In the genomic region with DNA sequence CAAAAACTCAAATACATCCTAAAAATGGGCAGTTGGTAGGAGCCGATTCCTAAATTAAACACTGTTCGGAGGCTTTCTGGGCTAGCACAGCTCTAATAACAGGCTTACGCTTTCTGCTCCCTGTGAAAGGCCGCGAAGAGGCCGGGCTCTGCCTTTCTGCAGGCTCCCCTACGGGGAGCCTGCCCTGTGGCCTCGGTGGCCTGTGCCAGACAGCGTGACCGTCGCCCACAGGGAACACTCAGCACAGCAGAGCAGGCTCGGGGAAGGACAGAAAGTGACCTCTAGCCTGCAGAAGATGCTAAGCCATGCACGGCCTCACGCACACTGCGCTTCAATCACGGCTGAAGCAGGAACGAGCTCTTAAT, we compare ENCODE assay signal across 1 cellular context.
TF ChIP-seq lines count a peak whose summit lies in the region.

No MANE protein-coding gene starts in this region.

TF ChIP-seq in GM23338, 12 proteins besides CTCF, POLR2A, EP300 and RAD21 (continued from another document):
- TF ChIP-seq, protein P1, sequence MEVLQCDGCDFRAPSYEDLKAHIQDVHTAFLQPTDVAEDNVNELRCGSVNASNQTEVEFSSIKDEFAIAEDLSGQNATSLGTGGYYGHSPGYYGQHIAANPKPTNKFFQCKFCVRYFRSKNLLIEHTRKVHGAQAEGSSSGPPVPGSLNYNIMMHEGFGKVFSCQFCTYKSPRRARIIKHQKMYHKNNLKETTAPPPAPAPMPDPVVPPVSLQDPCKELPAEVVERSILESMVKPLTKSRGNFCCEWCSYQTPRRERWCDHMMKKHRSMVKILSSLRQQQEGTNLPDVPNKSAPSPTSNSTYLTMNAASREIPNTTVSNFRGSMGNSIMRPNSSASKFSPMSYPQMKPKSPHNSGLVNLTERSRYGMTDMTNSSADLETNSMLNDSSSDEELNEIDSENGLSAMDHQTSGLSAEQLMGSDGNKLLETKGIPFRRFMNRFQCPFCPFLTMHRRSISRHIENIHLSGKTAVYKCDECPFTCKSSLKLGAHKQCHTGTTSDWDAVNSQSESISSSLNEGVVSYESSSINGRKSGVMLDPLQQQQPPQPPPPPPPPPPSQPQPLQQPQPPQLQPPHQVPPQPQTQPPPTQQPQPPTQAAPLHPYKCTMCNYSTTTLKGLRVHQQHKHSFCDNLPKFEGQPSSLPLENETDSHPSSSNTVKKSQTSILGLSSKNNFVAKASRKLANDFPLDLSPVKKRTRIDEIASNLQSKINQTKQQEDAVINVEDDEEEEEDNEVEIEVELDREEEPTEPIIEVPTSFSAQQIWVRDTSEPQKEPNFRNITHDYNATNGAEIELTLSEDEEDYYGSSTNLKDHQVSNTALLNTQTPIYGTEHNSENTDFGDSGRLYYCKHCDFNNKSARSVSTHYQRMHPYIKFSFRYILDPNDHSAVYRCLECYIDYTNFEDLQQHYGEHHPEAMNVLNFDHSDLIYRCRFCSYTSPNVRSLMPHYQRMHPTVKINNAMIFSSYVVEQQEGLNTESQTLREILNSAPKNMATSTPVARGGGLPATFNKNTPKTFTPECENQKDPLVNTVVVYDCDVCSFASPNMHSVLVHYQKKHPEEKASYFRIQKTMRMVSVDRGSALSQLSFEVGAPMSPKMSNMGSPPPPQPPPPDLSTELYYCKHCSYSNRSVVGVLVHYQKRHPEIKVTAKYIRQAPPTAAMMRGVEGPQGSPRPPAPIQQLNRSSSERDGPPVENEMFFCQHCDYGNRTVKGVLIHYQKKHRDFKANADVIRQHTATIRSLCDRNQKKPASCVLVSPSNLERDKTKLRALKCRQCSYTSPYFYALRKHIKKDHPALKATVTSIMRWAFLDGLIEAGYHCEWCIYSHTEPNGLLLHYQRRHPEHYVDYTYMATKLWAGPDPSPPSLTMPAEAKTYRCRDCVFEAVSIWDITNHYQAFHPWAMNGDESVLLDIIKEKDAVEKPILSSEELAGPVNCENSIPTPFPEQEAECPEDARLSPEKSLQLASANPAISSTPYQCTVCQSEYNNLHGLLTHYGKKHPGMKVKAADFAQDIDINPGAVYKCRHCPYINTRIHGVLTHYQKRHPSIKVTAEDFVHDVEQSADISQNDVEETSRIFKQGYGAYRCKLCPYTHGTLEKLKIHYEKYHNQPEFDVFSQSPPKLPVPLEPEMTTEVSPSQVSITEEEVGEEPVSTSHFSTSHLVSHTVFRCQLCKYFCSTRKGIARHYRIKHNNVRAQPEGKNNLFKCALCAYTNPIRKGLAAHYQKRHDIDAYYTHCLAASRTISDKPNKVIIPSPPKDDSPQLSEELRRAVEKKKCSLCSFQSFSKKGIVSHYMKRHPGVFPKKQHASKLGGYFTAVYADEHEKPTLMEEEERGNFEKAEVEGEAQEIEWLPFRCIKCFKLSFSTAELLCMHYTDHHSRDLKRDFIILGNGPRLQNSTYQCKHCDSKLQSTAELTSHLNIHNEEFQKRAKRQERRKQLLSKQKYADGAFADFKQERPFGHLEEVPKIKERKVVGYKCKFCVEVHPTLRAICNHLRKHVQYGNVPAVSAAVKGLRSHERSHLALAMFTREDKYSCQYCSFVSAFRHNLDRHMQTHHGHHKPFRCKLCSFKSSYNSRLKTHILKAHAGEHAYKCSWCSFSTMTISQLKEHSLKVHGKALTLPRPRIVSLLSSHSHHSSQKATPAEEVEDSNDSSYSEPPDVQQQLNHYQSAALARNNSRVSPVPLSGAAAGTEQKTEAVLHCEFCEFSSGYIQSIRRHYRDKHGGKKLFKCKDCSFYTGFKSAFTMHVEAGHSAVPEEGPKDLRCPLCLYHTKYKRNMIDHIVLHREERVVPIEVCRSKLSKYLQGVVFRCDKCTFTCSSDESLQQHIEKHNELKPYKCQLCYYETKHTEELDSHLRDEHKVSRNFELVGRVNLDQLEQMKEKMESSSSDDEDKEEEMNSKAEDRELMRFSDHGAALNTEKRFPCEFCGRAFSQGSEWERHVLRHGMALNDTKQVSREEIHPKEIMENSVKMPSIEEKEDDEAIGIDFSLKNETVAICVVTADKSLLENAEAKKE (CRISPR knock-in tag; IDR thresholded peaks at IDR 0.05), result no peak
- no peak for TF ChIP-seq STAT1 (IDR thresholded peaks at IDR 0.05; ENCODE audit: unreplicated experiment)
- TF ChIP-seq CREB1 (CRISPR knock-in tag; IDR thresholded peaks at IDR 0.05; ENCODE audit: low read depth), result no peak
- TF ChIP-seq, protein P2, sequence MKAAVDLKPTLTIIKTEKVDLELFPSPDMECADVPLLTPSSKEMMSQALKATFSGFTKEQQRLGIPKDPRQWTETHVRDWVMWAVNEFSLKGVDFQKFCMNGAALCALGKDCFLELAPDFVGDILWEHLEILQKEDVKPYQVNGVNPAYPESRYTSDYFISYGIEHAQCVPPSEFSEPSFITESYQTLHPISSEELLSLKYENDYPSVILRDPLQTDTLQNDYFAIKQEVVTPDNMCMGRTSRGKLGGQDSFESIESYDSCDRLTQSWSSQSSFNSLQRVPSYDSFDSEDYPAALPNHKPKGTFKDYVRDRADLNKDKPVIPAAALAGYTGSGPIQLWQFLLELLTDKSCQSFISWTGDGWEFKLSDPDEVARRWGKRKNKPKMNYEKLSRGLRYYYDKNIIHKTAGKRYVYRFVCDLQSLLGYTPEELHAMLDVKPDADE (IDR thresholded peaks at IDR 0.05), result no peak
- TF ChIP-seq NANOG (IDR thresholded peaks at IDR 0.05; ENCODE audit: borderline replicate concordance), result no peak
- no peak for TF ChIP-seq EZH2 (IDR thresholded peaks at IDR 0.05; ENCODE audit: low read depth, unreplicated experiment)
